10 cellular contexts compared by ENCODE assay signal in the genomic region with DNA sequence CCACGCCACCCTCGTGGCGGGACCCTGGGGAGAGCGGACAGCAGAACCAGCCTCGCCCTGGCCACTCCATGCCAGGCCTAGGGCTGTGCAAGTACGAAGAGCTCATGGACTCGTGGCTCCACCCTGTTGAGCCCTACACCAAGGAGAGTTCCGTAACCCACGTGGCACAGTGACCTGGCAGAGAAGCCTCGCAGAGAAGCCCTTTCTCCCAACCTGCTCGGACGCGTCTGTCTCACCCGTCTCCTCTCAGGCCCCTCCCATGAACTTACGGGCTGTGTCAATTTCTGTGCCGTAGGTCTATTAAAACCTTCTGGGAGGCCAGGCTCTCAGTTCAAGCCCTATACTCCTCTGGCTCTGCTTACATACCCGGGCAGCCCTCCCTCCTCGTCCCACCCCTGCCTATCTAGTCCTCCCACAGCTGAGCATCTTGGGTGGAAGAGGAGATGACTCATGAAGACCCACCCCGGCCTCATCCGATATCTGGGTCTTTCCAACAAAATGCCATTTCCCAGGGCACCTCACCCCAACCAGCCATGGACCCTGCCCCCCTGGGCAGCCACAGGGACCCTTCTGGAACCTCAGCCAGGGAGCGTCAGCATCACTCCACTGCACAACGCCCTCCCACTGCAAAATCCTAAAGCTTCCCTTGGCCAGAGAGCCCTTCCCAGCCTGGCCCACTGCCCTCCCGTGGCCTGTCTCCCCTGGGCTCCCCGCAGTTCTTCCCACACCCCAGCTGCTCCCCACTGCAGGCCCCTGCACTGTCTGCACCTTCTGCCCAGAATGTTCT. TPM values are rescaled to one million over a fixed set of nuclear protein-coding genes. Genes with fewer than 3 reads are reported as not detected.
A peak's percentile ranks its signal among the peaks of the same experiment; 100 is the strongest.
DNase-seq lines count a peak whose midpoint lies in the region; ATAC-seq, FAIRE-seq and TF ChIP-seq lines count a peak whose summit lies in the region.
"Had no signal": no experiment of that assay in that cellular context is flagged by ENCODE, and none has a peak within 500 bp of the region (broad histone marks: within the 10 kb centered on the region; RNA-seq: fewer than 3 reads in every experiment).

No MANE protein-coding gene starts in this region.

- no peak for DNase-seq in activated naive CD4-positive, alpha-beta T cell treated with anti-CD3 and anti-CD28 coated beads for 36 hours
- DNase-seq in activated naive CD4-positive, alpha-beta T cell treated with anti-CD3 and anti-CD28 coated beads, Interleukin-2, amount 50 U/mL, for 16 hours = no peak
- DNase-seq in bronchial epithelial cell (ENCODE audit: low read depth) (peak; percentile 71), kidney tubule cell (ENCODE audit: low spot score) (peak; percentile 27), transverse colon (no peak), NCI-H2081 (lab: John Stamatoyannopoulos, UW) (no peak), NCI-H2107 treated with DMSO at 0.1 percent for 48 hours (lab: John Stamatoyannopoulos, UW; ENCODE audit: unreplicated experiment) (no peak)
- DNase-seq: foreskin melanocyte, SIG-M5 had no signal

- TF ChIP-seq POLR2A in transverse colon (IDR thresholded peaks at IDR 0.05) = no peak

- no peaks in the 10 kb centered on the region for H3K9me3 ChIP-seq in transverse colon

- ATAC-seq in HG03521 (IDR thresholded peaks at IDR 0.05; ENCODE audit: unreplicated experiment) = no peak

- no peaks in the 10 kb centered on the region for H3K9me3 Mint-ChIP-seq in activated naive CD4-positive, alpha-beta T cell treated with anti-CD3 and anti-CD28 coated beads for 36 hours

- TF ChIP-seq EP300 in transverse colon (IDR thresholded peaks at IDR 0.05; ENCODE audit: low read depth) = no peak

- peaks cover 12% of the 10 kb centered on the region for H3K4me1 Mint-ChIP-seq in activated naive CD4-positive, alpha-beta T cell treated with anti-CD3 and anti-CD28 coated beads for 36 hours (ENCODE audit: low read depth)

- peaks cover 2% of the 10 kb centered on the region for H3K36me3 Mint-ChIP-seq in activated naive CD4-positive, alpha-beta T cell treated with anti-CD3 and anti-CD28 coated beads for 36 hours (ENCODE audit: low read depth)

- peaks cover 15 to 29% (median 22%) of the 10 kb centered on the region in 4 donors for H3K4me1 ChIP-seq in transverse colon

- peak; percentile 97 for FAIRE-seq in bronchial epithelial cell (lab: Jason Lieb, UNC)

- peaks cover 27% of the 10 kb centered on the region for H3K36me3 ChIP-seq in bronchial epithelial cell (ENCODE audit: control insufficient read depth, insufficient read depth, low read length)
- H3K36me3 ChIP-seq in transverse colon = peaks cover 0 to 30% (median 9%) of the 10 kb centered on the region in 4 donors

- no peak overlapping the region for H3K4me3 Mint-ChIP-seq in activated naive CD4-positive, alpha-beta T cell treated with anti-CD3 and anti-CD28 coated beads for 36 hours

- peak overlapping the region in 3 of 4 donors; percentile 86 to 96 (median 93) for H3K27ac ChIP-seq in transverse colon

- intact Hi-C loops in activated naive CD4-positive, alpha-beta T cell treated with anti-CD3 and anti-CD28 coated beads for 36 hours (cut with micrococcal nuclease) = loop anchor here (5.0 kb wide), 1 partner anchor 337 kb away; a partner anchor contains a TSS
- intact Hi-C loops in transverse colon (cut with DNase I; ENCODE audit: low total_unique reads) = no loop called here

- H3K27me3 ChIP-seq in bronchial epithelial cell (ENCODE audit: control insufficient read depth, insufficient read depth, low read length) (no peaks in the 10 kb centered on the region), transverse colon (no peaks in the 10 kb centered on the region)

- CTCF ChIA-PET in activated naive CD4-positive, alpha-beta T cell treated with anti-CD3 and anti-CD28 coated beads for 36 hours (lab: Charles Lee) = no interaction called here

- H3K4me3 ChIP-seq in bronchial epithelial cell (ENCODE audit: low read depth, low read length) = no peak overlapping the region
- H3K4me3 ChIP-seq in transverse colon = no peak overlapping the region

- 72% methylated on average over 24 of the region's 24 CpGs; no CpG with 5 or more reads in 1 of the 2 donors for whole genome bisulfite sequencing in transverse colon (ENCODE audit: low coverage in 1 of 2), 2 donors

- H3K27me3 Mint-ChIP-seq in activated naive CD4-positive, alpha-beta T cell treated with anti-CD3 and anti-CD28 coated beads for 36 hours (ENCODE audit: low read depth) = no peaks in the 10 kb centered on the region

- no peak for TF ChIP-seq CTCF in bronchial epithelial cell (IDR thresholded peaks at IDR 0.05; ENCODE audit: insufficient read depth, low read length, severe bottlenecking)
- no peak for TF ChIP-seq CTCF in transverse colon (IDR thresholded peaks at IDR 0.05)

- in situ Hi-C loops in transverse colon (cut with MboI; ENCODE audit: low pct_ligation_motif_present in 1 of 4, low pct_unique_long_range_greater_than_20kb in 1 of 4, low sequenced_read_pairs in 3 of 4) = no loop called here

- H3K27ac Mint-ChIP-seq in activated naive CD4-positive, alpha-beta T cell treated with anti-CD3 and anti-CD28 coated beads for 36 hours = peak overlapping the region; percentile 24

RNA-seq across cellular contexts. Expression of a gene that starts 2.4 kb away (rescaled TPM):
- 10 to 100 TPM; 28.7 to 36.2 TPM for total RNA-seq in activated naive CD4-positive, alpha-beta T cell treated with anti-CD3 and anti-CD28 coated beads for 36 hours
- total RNA-seq in bronchial epithelial cell (116 and 119 TPM in 2 replicates), transverse colon (100 to 1,000 TPM in 2 of 4 donors, 10 to 100 TPM in 2; 72.2 to 314 (median 132) TPM)

RNA-seq across cellular contexts. Expression of a gene that starts 17.0 kb away (rescaled TPM):
- total RNA-seq in activated naive CD4-positive, alpha-beta T cell treated with anti-CD3 and anti-CD28 coated beads for 36 hours = 10 to 100 TPM; 43.0 to 43.5 TPM
- 35.0 and 45.7 TPM in 2 replicates for total RNA-seq in bronchial epithelial cell
- 10 to 100 TPM; 30.0 to 98.4 (median 38.9) TPM for total RNA-seq in transverse colon

RNA-seq across cellular contexts. Expression of a gene that starts 52.7 kb away (rescaled TPM):
- total RNA-seq in activated naive CD4-positive, alpha-beta T cell treated with anti-CD3 and anti-CD28 coated beads for 36 hours = 10 to 100 TPM; 57.3 to 65.1 TPM
- total RNA-seq in bronchial epithelial cell = 3.7 and 7.9 TPM in 2 replicates
- total RNA-seq in transverse colon = 10 to 100 TPM in 2 of 4 donors, 1 to 10 TPM in 2; 8.5 to 28.9 (median 11.1) TPM

RNA-seq across cellular contexts. Expression of a gene that starts 54.8 kb away (rescaled TPM):
- total RNA-seq in activated naive CD4-positive, alpha-beta T cell treated with anti-CD3 and anti-CD28 coated beads for 36 hours = 10 to 100 TPM; 31.7 to 32.1 TPM
- 23.4 and 55.3 TPM in 2 replicates for total RNA-seq in bronchial epithelial cell
- 10 to 100 TPM; 16.5 to 63.2 (median 34.2) TPM for total RNA-seq in transverse colon

Comparison
In these comparisons a context has a peak if more than half of its experiments do, and no peak if none do; other contexts are left out.
1. DNase-seq: peak in bronchial epithelial cell (single experiment) and kidney tubule cell (single experiment); none in activated naive CD4-positive, alpha-beta T cell treated with anti-CD3 and anti-CD28 coated beads for 36 hours (single experiment), activated naive CD4-positive, alpha-beta T cell treated with anti-CD3 and anti-CD28 coated beads, Interleukin-2, amount 50 U/mL, for 16 hours (single experiment), transverse colon (single experiment), NCI-H2081 (0 of 2) and NCI-H2107 treated with DMSO at 0.1 percent for 48 hours (single experiment).